Comparison of ENCODE assay signal across 8 cellular contexts in the genomic region with DNA sequence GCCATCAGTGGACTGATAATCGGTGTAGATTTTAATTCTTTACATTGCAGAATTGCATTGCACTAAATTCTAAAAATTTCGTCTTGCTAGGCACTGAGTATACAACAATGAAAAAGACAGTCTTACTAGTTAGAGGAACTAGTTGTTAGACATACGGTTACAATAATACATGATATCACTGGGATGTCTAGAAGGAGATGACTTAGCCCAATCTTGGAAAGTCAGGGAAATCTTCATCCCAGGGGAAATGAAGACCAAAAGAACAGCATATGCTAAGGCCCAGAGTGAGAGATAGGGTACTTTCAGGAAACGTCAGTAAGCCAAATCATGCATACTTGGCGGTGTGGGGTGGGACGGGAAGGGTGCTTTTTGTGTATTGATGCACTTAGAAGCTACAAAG. TPM values are rescaled to one million over a fixed set of nuclear protein-coding genes. Genes with fewer than 3 reads are reported as not detected.
DNase-seq lines count a peak whose midpoint lies in the region; ATAC-seq and TF ChIP-seq lines count a peak whose summit lies in the region.

No MANE protein-coding gene starts in this region.

- no peaks in the 10 kb centered on the region for H3K27me3 ChIP-seq in CD8-positive, alpha-beta T cell (ENCODE audit: insufficient read depth, low read length)
- H3K27me3 ChIP-seq in Loucy (ENCODE audit: insufficient read depth, low read length, poor library complexity, severe bottlenecking) (no peaks in the 10 kb centered on the region), neural progenitor cell (no peaks in the 10 kb centered on the region)

- intact Hi-C loops in CD8-positive, alpha-beta T cell (cut with DNase I, micrococcal nuclease) = loop anchor here (2.0 to 10.0 kb wide), 9 partner anchors 346 to 1781 kb away; partner anchors contain the start of genes AFG1L (in 1 of the 2), CDK19 (in 1 of the 2), PDSS2 (in 1 of the 2) and PPIL6 (in 1 of the 2)
- intact Hi-C loops in dendritic cell treated with granulocyte-macrophage colony-stimulating factor and Interleukin-4, amounts not matched to agents 40 ng/mL and 50 ng/mL, for 4 days (cut with micrococcal nuclease) = no loop called here

- H3K27ac ChIP-seq in CD8-positive, alpha-beta T cell (ENCODE audit: low read depth, low read length) = no peak overlapping the region
- H3K27ac ChIP-seq in neural progenitor cell = no peak overlapping the region

- peak overlapping the region; percentile 74 for H3K4me3 ChIP-seq in CD8-positive, alpha-beta T cell (ENCODE audit: low read depth, low read length)
- H3K4me3 ChIP-seq in Loucy (ENCODE audit: low read length, poor library complexity, severe bottlenecking) (peak overlapping the region; percentile 91), neural progenitor cell (peak overlapping the region; percentile 84)

- DNase-seq in CD8-positive, alpha-beta T cell = no peak
- DNase-seq in neural progenitor cell (ENCODE audit: low spot score) (no peak), AG08395 (ENCODE audit: low spot score) (no peak), MV-4-11 (lab: John Stamatoyannopoulos, UW) (no peak)
- DNase-seq in stimulated activated naive CD4-positive, alpha-beta T cell treated with Interleukin-2 at 50 U/mL for 16 hours (lab: John Stamatoyannopoulos, UW) = no peak

- no peaks in the 10 kb centered on the region for H3K9me2 ChIP-seq in Loucy (replicated peaks; ENCODE audit: low read depth, low read length)

- POLR2A ChIA-PET in CD8-positive, alpha-beta T cell (lab: Charles Lee) = interaction anchor here (0.8 to 2.4 kb wide), 4 partner anchors 23 to 1637 kb away, joined by 3 to 14 read pairs (median 4); partner anchors contain the start of genes AK9, CD164, FIG4 and PDSS2

- H3K9me3 Mint-ChIP-seq in CD8-positive, alpha-beta T cell = no peaks in the 10 kb centered on the region
- no peaks in the 10 kb centered on the region for H3K9me3 Mint-ChIP-seq in dendritic cell treated with granulocyte-macrophage colony-stimulating factor and Interleukin-4, amounts not matched to agents 40 ng/mL and 50 ng/mL, for 4 days
- H3K9me3 Mint-ChIP-seq in neural progenitor cell = no peaks in the 10 kb centered on the region

- no peaks in the 10 kb centered on the region for H3F3A ChIP-seq in Loucy (ENCODE audit: low read depth)
- peaks cover 29% of the 10 kb centered on the region for H3F3A ChIP-seq in neural progenitor cell (ENCODE audit: low read depth)

- no peak for TF ChIP-seq CTCF in CD8-positive, alpha-beta T cell (IDR thresholded peaks at IDR 0.05)
- no peak for TF ChIP-seq CTCF in Loucy (conservative IDR thresholded peaks at IDR 0.05; ENCODE audit: low read length)
- no peak for TF ChIP-seq CTCF in neural progenitor cell (IDR thresholded peaks at IDR 0.05)

- peaks cover 26% of the 10 kb centered on the region for H4K20me1 ChIP-seq in Loucy (ENCODE audit: insufficient read depth, low read length, poor library complexity, severe bottlenecking)
- H4K20me1 ChIP-seq in neural progenitor cell (ENCODE audit: low read depth) = peaks cover 14% of the 10 kb centered on the region

- H3K79me2 ChIP-seq in Loucy (ENCODE audit: insufficient read depth, low read length) (peaks cover 70% of the 10 kb centered on the region), neural progenitor cell (ENCODE audit: low read depth) (peaks cover 48% of the 10 kb centered on the region)

- peaks cover 22% of the 10 kb centered on the region for H3K36me3 Mint-ChIP-seq in CD8-positive, alpha-beta T cell
- H3K36me3 Mint-ChIP-seq in dendritic cell treated with granulocyte-macrophage colony-stimulating factor and Interleukin-4, amounts not matched to agents 40 ng/mL and 50 ng/mL, for 4 days (ENCODE audit: low read depth) = peaks cover 17% of the 10 kb centered on the region
- peaks cover 8% of the 10 kb centered on the region for H3K36me3 Mint-ChIP-seq in neural progenitor cell

- H3K4me1 ChIP-seq in CD8-positive, alpha-beta T cell (ENCODE audit: insufficient read depth, low read length) = peaks cover 31% of the 10 kb centered on the region
- H3K4me1 ChIP-seq in Loucy (ENCODE audit: insufficient read depth, low read length, poor library complexity, severe bottlenecking) (peaks cover 46% of the 10 kb centered on the region), neural progenitor cell (peaks cover 27% of the 10 kb centered on the region)

- no peaks in the 10 kb centered on the region for H3K27me3 Mint-ChIP-seq in CD8-positive, alpha-beta T cell (ENCODE audit: low read depth)
- no peaks in the 10 kb centered on the region for H3K27me3 Mint-ChIP-seq in dendritic cell treated with granulocyte-macrophage colony-stimulating factor and Interleukin-4, amounts not matched to agents 40 ng/mL and 50 ng/mL, for 4 days
- peaks cover 3% of the 10 kb centered on the region for H3K27me3 Mint-ChIP-seq in neural progenitor cell (ENCODE audit: insufficient read depth, low read depth)

- H3K4me2 ChIP-seq in Loucy (ENCODE audit: low read depth, low read length, poor library complexity, severe bottlenecking) (peak overlapping the region; percentile 90), neural progenitor cell (peak overlapping the region; percentile 78)

- H3K9ac ChIP-seq in Loucy (ENCODE audit: low read depth, low read length, poor library complexity, severe bottlenecking) = peak overlapping the region; percentile 94
- H3K9ac ChIP-seq in neural progenitor cell = peak overlapping the region; percentile 44

- H2AFZ ChIP-seq in Loucy (ENCODE audit: low read length) (no peak overlapping the region), neural progenitor cell (replicated peaks) (peak overlapping the region; percentile 98)

- peak overlapping the region; percentile 72 for H3K27ac Mint-ChIP-seq in CD8-positive, alpha-beta T cell
- peak overlapping the region; percentile 100 for H3K27ac Mint-ChIP-seq in dendritic cell treated with granulocyte-macrophage colony-stimulating factor and Interleukin-4, amounts not matched to agents 40 ng/mL and 50 ng/mL, for 4 days
- no peak overlapping the region for H3K27ac Mint-ChIP-seq in neural progenitor cell

- no peaks in the 10 kb centered on the region for H3K9me3 ChIP-seq in CD8-positive, alpha-beta T cell (ENCODE audit: low read length)
- H3K9me3 ChIP-seq in Loucy (ENCODE audit: insufficient read depth, low read depth, low read length) = no peaks in the 10 kb centered on the region
- no peaks in the 10 kb centered on the region for H3K9me3 ChIP-seq in neural progenitor cell (ENCODE audit: low read depth)

- peaks cover 42% of the 10 kb centered on the region for H3K4me1 Mint-ChIP-seq in CD8-positive, alpha-beta T cell (ENCODE audit: low read depth)
- H3K4me1 Mint-ChIP-seq in dendritic cell treated with granulocyte-macrophage colony-stimulating factor and Interleukin-4, amounts not matched to agents 40 ng/mL and 50 ng/mL, for 4 days (ENCODE audit: low read depth) = peaks cover 24% of the 10 kb centered on the region
- peaks cover 37% of the 10 kb centered on the region for H3K4me1 Mint-ChIP-seq in neural progenitor cell

- ATAC-seq in CD8-positive, alpha-beta T cell = no peak
- ATAC-seq in HG02759 (IDR thresholded peaks at IDR 0.05; ENCODE audit: unreplicated experiment) = no peak

- no peaks in the 10 kb centered on the region for H3K36me3 ChIP-seq in CD8-positive, alpha-beta T cell (ENCODE audit: insufficient read depth, low read length)
- H3K36me3 ChIP-seq in Loucy (ENCODE audit: insufficient read depth, low read length) (no peaks in the 10 kb centered on the region), neural progenitor cell (no peaks in the 10 kb centered on the region)

- CTCF ChIA-PET in CD8-positive, alpha-beta T cell (lab: Charles Lee) = interaction anchor here (1.3 kb wide), 1 partner anchor 287 kb away, joined by 3 read pairs; no protein-coding TSS in a partner anchor

- peak overlapping the region; percentile 96 for H3K4me3 Mint-ChIP-seq in CD8-positive, alpha-beta T cell
- peak overlapping the region; percentile 88 for H3K4me3 Mint-ChIP-seq in dendritic cell treated with granulocyte-macrophage colony-stimulating factor and Interleukin-4, amounts not matched to agents 40 ng/mL and 50 ng/mL, for 4 days
- H3K4me3 Mint-ChIP-seq in neural progenitor cell = peak overlapping the region; percentile 94

RNA-seq across cellular contexts. Expression of gene CEP57L1, which starts 0.9 kb away (rescaled TPM):
- 1 to 10 TPM; 2.9 to 3.7 TPM for total RNA-seq in CD8-positive, alpha-beta T cell
- total RNA-seq in neural progenitor cell (ENCODE audit: low replicate concordance) = 34.6 and 68.0 TPM in 2 replicates

RNA-seq across cellular contexts. Expression of gene SESN1, which starts 1.6 kb away (rescaled TPM):
- total RNA-seq in CD8-positive, alpha-beta T cell = 10 to 100 TPM; 53.5 to 56.4 TPM
- total RNA-seq in neural progenitor cell (ENCODE audit: low replicate concordance) = 31.4 and 40.8 TPM in 2 replicates
